10 cellular contexts compared by ENCODE assay signal in the genomic region with DNA sequence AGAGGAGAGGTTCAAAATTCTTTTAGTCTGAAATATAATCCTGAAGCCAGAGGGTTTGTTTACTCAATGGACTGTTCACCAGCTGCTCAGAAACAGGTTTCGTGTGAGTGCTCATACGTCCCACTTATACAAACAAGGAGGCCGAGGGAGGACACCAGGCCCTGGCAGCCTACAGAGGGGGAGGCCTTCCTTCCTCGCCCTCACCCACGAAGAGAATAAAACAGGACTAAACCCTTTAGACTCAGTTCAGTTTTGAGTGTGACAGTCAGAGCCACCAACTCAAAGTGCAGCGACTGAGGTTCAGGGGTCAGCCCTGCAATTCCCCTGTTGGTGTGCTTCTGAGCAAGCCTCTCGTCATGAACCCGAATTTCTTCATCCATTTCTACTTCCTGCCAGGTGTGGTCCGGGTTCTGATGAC. TPM values are rescaled to one million over a fixed set of nuclear protein-coding genes. Genes with fewer than 3 reads are reported as not detected.
DNase-seq lines count a peak whose midpoint lies in the region; ATAC-seq and TF ChIP-seq lines count a peak whose summit lies in the region.
"Had no signal": no experiment of that assay in that cellular context is flagged by ENCODE, and none has a peak within 500 bp of the region (broad histone marks: within the 10 kb centered on the region; RNA-seq: fewer than 3 reads in every experiment).

No MANE protein-coding gene starts in this region.

- H3K27ac ChIP-seq in lung (ENCODE audit: low read depth in 1 of 2, low read length in 1 of 2) (peak overlapping the region in 1 of 2 donors; percentile 84), A673 (ENCODE audit: low read depth, low read length, poor library complexity, severe bottlenecking) (no peak overlapping the region)
- H3K27ac ChIP-seq: neutrophil had no signal

- POLR2A ChIA-PET in BJ (lab: Charles Lee) (no interaction called here), A673 (lab: Charles Lee; ENCODE audit: low non-redundant PET) (no interaction called here)

- peak; percentile 48 for ATAC-seq in lung (ENCODE audit: insufficient read depth, low FRiP score)
- ATAC-seq in GM18867 (IDR thresholded peaks at IDR 0.05; ENCODE audit: unreplicated experiment) = no peak

- peaks cover 5 to 17% of the 10 kb centered on the region in 2 donors for H3K4me1 ChIP-seq in lung (ENCODE audit: control insufficient read depth in 2 of 2, insufficient read depth in 2 of 2, low read length in 2 of 2)
- H3K4me1 ChIP-seq in A673 (ENCODE audit: insufficient read depth, low read length, poor library complexity, severe bottlenecking) = no peaks in the 10 kb centered on the region

- no peaks in the 10 kb centered on the region for H3K36me3 ChIP-seq in BJ (ENCODE audit: control insufficient read depth, insufficient read depth, low read length)
- H3K36me3 ChIP-seq in lung (ENCODE audit: control insufficient read depth in 2 of 2, insufficient read depth in 2 of 2, low read length in 2 of 2) = no peaks in the 10 kb centered on the region
- no peaks in the 10 kb centered on the region for H3K36me3 ChIP-seq in A673 (ENCODE audit: insufficient read depth, low read length, poor library complexity, severe bottlenecking)
- H3K36me3 ChIP-seq: neutrophil had no signal

- H3K27me3 ChIP-seq in BJ (ENCODE audit: control insufficient read depth, insufficient read depth, low read length) (no peaks in the 10 kb centered on the region), lung (ENCODE audit: control insufficient read depth, insufficient read depth) (no peaks in the 10 kb centered on the region), A673 (replicated peaks; ENCODE audit: insufficient read depth, low read depth, low read length, poor library complexity) (no peaks in the 10 kb centered on the region)
- H3K27me3 ChIP-seq: neutrophil had no signal

- TF ChIP-seq CTCF in BJ (IDR thresholded peaks at IDR 0.05; ENCODE audit: insufficient read depth, low read depth, low read length) (no peak), lung (IDR thresholded peaks at IDR 0.05; ENCODE audit: control extremely low read depth, extremely low read depth) (no peak), A673 (conservative IDR thresholded peaks at IDR 0.05; ENCODE audit: low read depth, low read length) (no peak)

- H3K4me3 ChIP-seq in BJ (ENCODE audit: low read depth, low read length) (no peak overlapping the region), lung (no peak overlapping the region), A673 (ENCODE audit: low read depth, low read length, poor library complexity, severe bottlenecking) (no peak overlapping the region)

- intact Hi-C loops in A673 (cut with micrococcal nuclease; ENCODE audit: unreplicated experiment) = no loop called here

- no TSS peak for BruUV-seq in A673 (replicated peaks; lab: Mats Ljungman, UMichigan)

- H3K9me3 ChIP-seq in lung (ENCODE audit: control insufficient read depth in 2 of 2, insufficient read depth in 1 of 2, low read length in 1 of 2) (peaks cover 0 to 3% of the 10 kb centered on the region in 2 donors), A673 (ENCODE audit: low read depth, low read length, poor library complexity, severe bottlenecking) (no peaks in the 10 kb centered on the region)
- H3K9me3 ChIP-seq: neutrophil had no signal

- CTCF ChIA-PET in BJ (lab: Yijun Ruan, JAX) = no interaction called here
- CTCF ChIA-PET in A673 (lab: Charles Lee) = no interaction called here

- DNase-seq in BJ (ENCODE audit: low read depth) = peak; percentile 12
- peak; percentile 76 for DNase-seq in M059J (ENCODE audit: low read depth)
- DNase-seq in RPMI8226 = peak; percentile 79
- DNase-seq in lung (ENCODE audit: low spot score) = no peak
- DNase-seq in A673 (ENCODE audit: low spot score) = no peak
- DNase-seq in activated CD4-positive, alpha-beta T cell treated with anti-CD3 and anti-CD28 coated beads, Interleukin-2, amount 50 U/mL, for 4 hours = no peak
- DNase-seq in T1000 (lab: John Stamatoyannopoulos, UW) = no peak
- DNase-seq: DND-41 had no signal

- 49 to 59% methylated on average over 9 of the region's 9 CpGs for WGBS in lung, 2 donors

RNA-seq across cellular contexts. Expression of a gene that starts 17.3 kb away (rescaled TPM):
- 5.1 and 5.8 TPM in 2 replicates for polyA plus RNA-seq in BJ (2011; rRNA removed)
- 4.8 and 5.4 TPM in 2 replicates for polyA minus RNA-seq in BJ (2011; rRNA and poly(A)+ RNA removed)
- total RNA-seq in M059J (2014; rRNA removed; shearing (Covaris generic)) = 19.9 and 20.1 TPM in 2 replicates
- 10 to 100 TPM; 45.0 to 59.6 TPM for total RNA-seq in lung
- polyA plus RNA-seq in lung = 10 to 100 TPM; 19.0 to 39.6 TPM
- 2.7 and 3.7 TPM in 2 replicates for total RNA-seq in A673 (2021)

Comparison
In these comparisons a context has a peak if more than half of its experiments do, and no peak if none do; other contexts are left out.
1. DNase-seq: peak in BJ (single experiment), M059J (single experiment) and RPMI8226 (single experiment); none in lung (single experiment), A673 (single experiment), activated CD4-positive, alpha-beta T cell treated with anti-CD3 and anti-CD28 coated beads, Interleukin-2, amount 50 U/mL, for 4 hours (0 of 2) and T1000 (single experiment).